In genomic region chr17:64679710-64680216, GRCh38 we compare ENCODE assay signal across 14 cellular contexts. TPM values are rescaled to one million over a fixed set of nuclear protein-coding genes. Genes with fewer than 3 reads are reported as not detected.
A peak's percentile ranks its signal among the peaks of the same experiment; 100 is the strongest.
DNase-seq lines count a peak whose midpoint lies in the region; ATAC-seq, FAIRE-seq and TF ChIP-seq lines count a peak whose summit lies in the region.
"Had no signal": no experiment of that assay in that cellular context is flagged by ENCODE, and none has a peak within 500 bp of the region (broad histone marks: within the 10 kb centered on the region; RNA-seq: fewer than 3 reads in every experiment).

No MANE protein-coding gene starts in this region.

- no peaks in the 10 kb centered on the region for H3K9me1 ChIP-seq in endothelial cell of umbilical vein (replicated peaks; ENCODE audit: control insufficient read depth, extremely low read depth, insufficient read depth, low read length)

- CTCF ChIA-PET in endothelial cell of umbilical vein (lab: Charles Lee): interaction anchor here (0.7 to 1.6 kb wide), 6 partner anchors 11 to 57 kb away, joined by 3 to 6 read pairs (median 4); no protein-coding TSS in a partner anchor

- WGBS in lower leg skin, 2 donors: 54 to 64% methylated on average over 10 of the region's 10 CpGs

- no peaks in the 10 kb centered on the region for H4K20me1 ChIP-seq in endothelial cell of umbilical vein (replicated peaks; ENCODE audit: control insufficient read depth, extremely low read depth, insufficient read depth, low read length)

- no peak for TF ChIP-seq POLR2A in endothelial cell of umbilical vein (IDR thresholded peaks at IDR 0.05; ENCODE audit: low read depth, low read length)
- no peak for TF ChIP-seq POLR2A in lower leg skin (IDR thresholded peaks at IDR 0.05)

- no TSS peak for BruUV-seq in endothelial cell of umbilical vein (replicated peaks; lab: Mats Ljungman, UMichigan)

- H3K4me2 ChIP-seq in endothelial cell of umbilical vein (ENCODE audit: insufficient read depth, low read length): peak overlapping the region; percentile 20

- peaks cover 19% of the 10 kb centered on the region for H3K4me1 ChIP-seq in endothelial cell of umbilical vein (ENCODE audit: control insufficient read depth, extremely low read depth, insufficient read depth, low read length)
- H3K4me1 ChIP-seq: upper lobe of left lung had no signal

- H3K79me2 ChIP-seq in endothelial cell of umbilical vein (ENCODE audit: control insufficient read depth, insufficient read depth, low read length): no peaks in the 10 kb centered on the region

- no peaks in the 10 kb centered on the region for H3K9me3 ChIP-seq in endothelial cell of umbilical vein (replicated peaks; ENCODE audit: control insufficient read depth, insufficient read depth, low read length)
- H3K9me3 ChIP-seq: upper lobe of left lung had no signal

- DNase-seq in Daoy (ENCODE audit: low read depth): peak; percentile 92
- DNase-seq in NCI-H460 (ENCODE audit: extremely low read depth, low read depth): peak; percentile 47
- peak; percentile 40 for DNase-seq in endothelial cell of umbilical vein (ENCODE audit: low read depth, low spot score)
- DNase-seq in myocyte (ENCODE audit: low read depth): peak; percentile 82
- no peak for DNase-seq in lower leg skin (ENCODE audit: low spot score in 2 of 2)
- DNase-seq in NCI-H1105 treated with DMSO at 0.1 percent for 48 hours (lab: John Stamatoyannopoulos, UW): no peak
- DNase-seq in activated CD4-positive, alpha-beta T cell treated with anti-CD3 and anti-CD28 coated beads, Interleukin-2, amount 50 U/mL, for 48 hours: no peak
- DNase-seq: effector CD8-positive, alpha-beta T cell; midbrain; NCI-H446; stimulated activated CD4-positive, alpha-beta T cell treated with anti-CD3 and anti-CD28 coated beads, Interleukin-4, amount 100 ng/mL, for 1 hour; upper lobe of left lung had no signal

- intact Hi-C loops in endothelial cell of umbilical vein (cut with micrococcal nuclease): no loop called here
- intact Hi-C loops in lower leg skin (cut with DNase I; ENCODE audit: low total_unique reads): no loop called here

- H3K27ac ChIP-seq in endothelial cell of umbilical vein (ENCODE audit: insufficient read depth, low read depth, low read length): peak overlapping the region; percentile 64
- H3K27ac ChIP-seq: upper lobe of left lung had no signal

- POLR2A ChIA-PET in endothelial cell of umbilical vein (lab: Charles Lee): interaction anchor here (1.1 to 1.5 kb wide), 3 partner anchors 15 to 29 kb away, joined by 3 to 4 read pairs (median 3); no protein-coding TSS in a partner anchor

- H3K9ac ChIP-seq in endothelial cell of umbilical vein (replicated peaks; ENCODE audit: extremely low read depth, insufficient read depth, low read length): peak overlapping the region; percentile 54

- dilution Hi-C loops in endothelial cell of umbilical vein (cut with MboI; ENCODE audit: extremely low pct_ligation_motif_present, low sequenced_read_pairs): no loop called here

- FAIRE-seq in endothelial cell of umbilical vein (lab: Jason Lieb, UNC): peak; percentile 66

- peak overlapping the region; percentile 90 for H2AFZ ChIP-seq in endothelial cell of umbilical vein (ENCODE audit: low read depth, low read length)

- TF ChIP-seq CTCF in endothelial cell of umbilical vein (IDR thresholded peaks at IDR 0.05; ENCODE audit: extremely low read depth in 1 of 2, insufficient read depth in 1 of 2, low read depth in 1 of 2, low read length in 2 of 2): no peak
- TF ChIP-seq CTCF in lower leg skin (IDR thresholded peaks at IDR 0.05): no peak

- no peaks in the 10 kb centered on the region for H3K36me3 ChIP-seq in endothelial cell of umbilical vein (ENCODE audit: control insufficient read depth in 2 of 2, extremely low read depth in 1 of 2, insufficient read depth in 2 of 2, low read length in 2 of 2)
- H3K36me3 ChIP-seq: upper lobe of left lung had no signal

- ATAC-seq in GM21390 (IDR thresholded peaks at IDR 0.05; ENCODE audit: unreplicated experiment): no peak
- ATAC-seq: activated T-helper 17 cell treated with anti-CD3 and anti-CD28 coated beads, Interleukin-2, amount 50 U/mL, for 72 hours had no signal

- no peaks in the 10 kb centered on the region for H3K27me3 ChIP-seq in endothelial cell of umbilical vein (ENCODE audit: control insufficient read depth in 2 of 2, insufficient read depth in 2 of 2, low read length in 2 of 2)
- H3K27me3 ChIP-seq: upper lobe of left lung had no signal

- H3K4me3 ChIP-seq in endothelial cell of umbilical vein (replicated peaks in 1 of 3; ENCODE audit: insufficient read depth in 1 of 3, low read depth in 1 of 3, low read length in 3 of 3): no peak overlapping the region
- H3K4me3 ChIP-seq in lower leg skin (ENCODE audit: low read depth, poor library complexity, severe bottlenecking): no peak overlapping the region
- H3K4me3 ChIP-seq: upper lobe of left lung had no signal

TF ChIP-seq in endothelial cell of umbilical vein, 7 proteins besides CTCF, POLR2A, EP300 and RAD21:
- peak; percentile 97 for TF ChIP-seq FOS (IDR thresholded peaks at IDR 0.05; ENCODE audit: borderline replicate concordance, insufficient read depth, low read length)
- TF ChIP-seq GATA2 (IDR thresholded peaks at IDR 0.05; ENCODE audit: insufficient read depth, insufficient read length, low read depth, low read length): peak; percentile 23
- no peak for TF ChIP-seq POLR2AphosphoS5 (IDR thresholded peaks at IDR 0.05; ENCODE audit: insufficient read depth, low read depth, low read length)

RNA-seq across cellular contexts. Expression of gene SMURF2, which starts 17.7 kb away (rescaled TPM):
- 80.7 and 84.8 TPM in 2 replicates for total RNA-seq in Daoy (2014; rRNA removed; shearing (Covaris generic))
- total RNA-seq in NCI-H460 (2014; rRNA removed; shearing (Covaris generic)): 9.5 and 11.0 TPM in 2 replicates
- 9.7 and 11.6 TPM in 2 replicates for polyA plus RNA-seq in NCI-H460 (2014; cell fraction: nucleus; rRNA removed)
- 105 and 108 TPM in 2 replicates for total RNA-seq in endothelial cell of umbilical vein
- polyA plus RNA-seq in endothelial cell of umbilical vein: 23.8 and 32.9 TPM in 2 replicates
- polyA plus RNA-seq in endothelial cell of umbilical vein (2011; cell fraction: cytosol; rRNA removed): 39.6 and 40.3 TPM in 2 replicates
- 103 and 124 TPM in 2 replicates for polyA plus RNA-seq in endothelial cell of umbilical vein (2011; cell fraction: nucleus; rRNA removed)
- 124 and 143 TPM in 2 replicates for polyA plus RNA-seq in endothelial cell of umbilical vein (2012)
- 143 and 160 TPM in 2 replicates for polyA minus RNA-seq in endothelial cell of umbilical vein
- 9.0 TPM for polyA minus RNA-seq in endothelial cell of umbilical vein (2011; cell fraction: cytosol; rRNA and poly(A)+ RNA removed)
- 144 and 211 TPM in 2 replicates for polyA minus RNA-seq in endothelial cell of umbilical vein (2011; cell fraction: nucleus; rRNA and poly(A)+ RNA removed)
- total RNA-seq in myocyte: 36.2 and 45.2 TPM in 2 replicates
- 32.9 TPM for polyA plus RNA-seq in myocyte (2012)
- 10 to 100 TPM; 13.2 to 21.0 (median 20.5) TPM for total RNA-seq in lower leg skin

Comparison
In these comparisons a context has a peak if more than half of its experiments do, and no peak if none do; other contexts are left out.
1. DNase-seq: peak in Daoy (single experiment), NCI-H460 (single experiment), endothelial cell of umbilical vein (single experiment) and myocyte (single experiment); none in lower leg skin (0 of 2), NCI-H1105 treated with DMSO at 0.1 percent for 48 hours (single experiment) and activated CD4-positive, alpha-beta T cell treated with anti-CD3 and anti-CD28 coated beads, Interleukin-2, amount 50 U/mL, for 48 hours (0 of 2).